Comparison of ENCODE assay signal across 12 cellular contexts in the genomic region with DNA sequence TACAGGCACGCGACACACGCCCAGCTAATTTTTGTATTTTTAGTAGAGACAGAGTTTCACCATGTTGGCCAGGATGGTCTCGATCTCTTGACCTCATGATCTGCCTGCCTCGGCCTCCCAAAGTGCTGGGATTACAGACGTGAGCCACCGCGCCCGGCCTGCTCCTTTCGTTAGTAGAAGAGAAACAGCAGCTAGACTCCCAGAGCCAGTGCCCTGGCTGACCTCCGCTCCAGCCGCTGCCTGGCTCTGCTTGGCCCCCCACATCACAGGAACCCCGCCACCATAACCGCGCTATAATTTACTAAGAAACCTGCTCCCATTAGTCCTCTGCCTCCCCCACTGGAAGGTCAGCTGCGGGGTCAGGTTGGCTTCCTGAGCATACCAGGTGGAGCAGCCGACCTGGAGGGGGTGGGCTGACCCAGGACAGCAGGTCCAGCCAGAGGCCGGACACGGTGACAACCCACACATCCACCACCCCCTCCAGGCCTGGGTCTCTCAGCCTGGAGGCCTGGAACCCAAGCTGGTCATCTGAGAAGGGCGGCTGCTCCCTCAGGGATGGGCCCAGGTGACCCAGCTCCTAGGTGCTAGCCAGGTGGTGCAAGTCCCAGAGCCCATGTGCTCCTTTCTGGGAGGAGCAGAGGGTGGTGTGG. TPM values are rescaled to one million over a fixed set of nuclear protein-coding genes. Genes with fewer than 3 reads are reported as not detected.
DNase-seq lines count a peak whose midpoint lies in the region; ATAC-seq, FAIRE-seq and TF ChIP-seq lines count a peak whose summit lies in the region.
"Had no signal": no experiment of that assay in that cellular context is flagged by ENCODE, and none has a peak within 500 bp of the region (broad histone marks: within the 10 kb centered on the region; RNA-seq: fewer than 3 reads in every experiment).

No MANE protein-coding gene starts in this region.

- no peak overlapping the region for H2AFZ ChIP-seq in HepG2 (ENCODE audit: low read length)

- peaks cover 31 to 50% of the 10 kb centered on the region in 2 experiments for H3K36me3 ChIP-seq in HepG2 (replicated peaks in 1 of 2; ENCODE audit: control insufficient read depth in 1 of 2, insufficient read depth in 2 of 2, low read length in 2 of 2)
- H3K36me3 ChIP-seq in right lobe of liver = peaks cover 0 to 36% (median 15%) of the 10 kb centered on the region in 4 donors
- H3K36me3 ChIP-seq in rectal smooth muscle tissue (ENCODE audit: control insufficient read depth, insufficient read depth, low read length) = peaks cover 19% of the 10 kb centered on the region

- in situ Hi-C loops in HepG2 (cut with HindIII; ENCODE audit: extremely low pct_ligation_motif_present, low pct_unique_long_range_greater_than_20kb) = no loop called here

- no peaks in the 10 kb centered on the region for H3K27me3 ChIP-seq in HepG2 (ENCODE audit: control insufficient read depth in 1 of 2, insufficient read depth in 2 of 2, low read length in 2 of 2)
- no peaks in the 10 kb centered on the region for H3K27me3 ChIP-seq in right lobe of liver
- no peaks in the 10 kb centered on the region for H3K27me3 ChIP-seq in rectal smooth muscle tissue (ENCODE audit: control insufficient read depth, insufficient read depth, low read length)
- H3K27me3 ChIP-seq: upper lobe of left lung had no signal

- TF ChIP-seq RAD21 in HepG2 (CRISPR knock-in tag; IDR thresholded peaks at IDR 0.05) = no peak

- CTCF ChIA-PET in HepG2 (lab: Yijun Ruan, JAX; ENCODE audit: low intra/inter-chr PET ratio, low total read pairs) = interaction anchor here (0.7 to 1.9 kb wide), 2 partner anchors 40 to 246 kb away, joined by 3 to 8 read pairs; no protein-coding TSS in a partner anchor

- H3K9ac ChIP-seq in HepG2 (ENCODE audit: insufficient read depth, low read depth, low read length) = no peak overlapping the region
- H3K9ac ChIP-seq in rectal smooth muscle tissue (ENCODE audit: low read length) = no peak overlapping the region

- no peaks in the 10 kb centered on the region for H3K27me3 Mint-ChIP-seq in effector memory CD8-positive, alpha-beta T cell

- ATAC-seq in HepG2 = no peak
- no peak for ATAC-seq in right lobe of liver
- no peak for ATAC-seq in effector memory CD8-positive, alpha-beta T cell (replicated peaks)
- no peak for ATAC-seq in HG03108 (IDR thresholded peaks at IDR 0.05; ENCODE audit: unreplicated experiment)

- H3K4me3 ChIP-seq in HepG2 (replicated peaks in 1 of 3; ENCODE audit: insufficient read depth in 1 of 3, low read depth in 2 of 3, low read length in 3 of 3) (no peak overlapping the region), right lobe of liver (no peak overlapping the region), rectal smooth muscle tissue (ENCODE audit: low read length) (no peak overlapping the region)
- H3K4me3 ChIP-seq: upper lobe of left lung had no signal

- peak overlapping the region; percentile 60 to 78 for H3K27ac Mint-ChIP-seq in effector memory CD8-positive, alpha-beta T cell

- no peaks in the 10 kb centered on the region for H3K9me3 ChIP-seq in HepG2 (ENCODE audit: low read length)
- H3K9me3 ChIP-seq in right lobe of liver = no peaks in the 10 kb centered on the region
- H3K9me3 ChIP-seq: upper lobe of left lung had no signal

- no peak for TF ChIP-seq EP300 in HepG2 (IDR thresholded peaks at IDR 0.05; ENCODE audit: low read depth in 2 of 2, low read length in 2 of 2)
- TF ChIP-seq EP300 in HepG2 (CRISPR knock-in tag; IDR thresholded peaks at IDR 0.05; ENCODE audit: borderline replicate concordance) = no peak

- H3K4me1 ChIP-seq in HepG2 (ENCODE audit: insufficient read depth, low read length) = no peaks in the 10 kb centered on the region; the same call in 1 of the 2 replicates
- peaks cover 0 to 27% (median 0%) of the 10 kb centered on the region in 4 donors for H3K4me1 ChIP-seq in right lobe of liver
- H3K4me1 ChIP-seq in rectal smooth muscle tissue (ENCODE audit: control insufficient read depth, insufficient read depth, low read length) = peaks cover 9% of the 10 kb centered on the region

- POLR2A ChIA-PET in HepG2 (lab: Yijun Ruan, JAX) = interaction anchor here (0.6 to 4.5 kb wide), 2 partner anchors 21 to 222 kb away, joined by 3 to 20 read pairs; no protein-coding TSS in a partner anchor

- 99% methylated on average over 8 of the region's 20 CpGs for WGBS in HepG2 (ENCODE audit: low lambda C conversion rate)
- WGBS in right lobe of liver (ENCODE audit: insufficient coverage, low coverage, low lambda C conversion rate, missing lambda C conversion rate) = 77% methylated on average over 8 of the region's 20 CpGs

- intact Hi-C loops in HepG2 (cut with micrococcal nuclease; ENCODE audit: unreplicated experiment) = loop anchor here (5.0 kb wide), 1 partner anchor 470 kb away; no protein-coding TSS in a partner anchor
- intact Hi-C loops in right lobe of liver (cut with DNase I) = no loop called here

- BruUV-seq in HepG2 (replicated peaks; lab: Mats Ljungman, UMichigan) = no TSS peak

- no peak for FAIRE-seq in HepG2 (lab: Jason Lieb, UNC)

- TF ChIP-seq POLR2A in HepG2 (IDR thresholded peaks at IDR 0.05; ENCODE audit: insufficient read depth in 1 of 2, low read depth in 2 of 2, low read length in 2 of 2) = no peak; a peak in 1 of 4 replicates
- no peak for TF ChIP-seq POLR2A in right lobe of liver (IDR thresholded peaks at IDR 0.05)

- peaks cover 8 to 9% of the 10 kb centered on the region in 2 donors for H3K4me1 Mint-ChIP-seq in effector memory CD8-positive, alpha-beta T cell (ENCODE audit: low read depth in 2 of 2)

- no peak overlapping the region for H3K4me2 ChIP-seq in HepG2 (ENCODE audit: low read depth, low read length)

- H3K4me3 Mint-ChIP-seq in effector memory CD8-positive, alpha-beta T cell = no peak overlapping the region

- H3K27ac ChIP-seq in HepG2 (ENCODE audit: extremely low read length, insufficient read depth, low read length) = no peak overlapping the region
- H3K27ac ChIP-seq in right lobe of liver = no peak overlapping the region
- peak overlapping the region; percentile 71 for H3K27ac ChIP-seq in rectal smooth muscle tissue (ENCODE audit: low read depth, low read length)

- H3K9me3 Mint-ChIP-seq in effector memory CD8-positive, alpha-beta T cell = no peaks in the 10 kb centered on the region

- peaks cover 5% of the 10 kb centered on the region for H4K20me1 ChIP-seq in HepG2 (ENCODE audit: insufficient read depth, low read length)

- peaks cover 39% of the 10 kb centered on the region for H3K36me3 Mint-ChIP-seq in effector memory CD8-positive, alpha-beta T cell (ENCODE audit: insufficient read depth)

- TF ChIP-seq CTCF in HepG2 (CRISPR knock-in tag; IDR thresholded peaks at IDR 0.05) = no peak
- no peak for TF ChIP-seq CTCF in right lobe of liver (IDR thresholded peaks at IDR 0.05)

- DNase-seq in HepG2 (ENCODE audit: low spot score) (no peak), right lobe of liver (no peak), DMS79 (lab: John Stamatoyannopoulos, UW) (no peak), NCI-H146 treated with DMSO at 0.1 percent for 48 hours (lab: John Stamatoyannopoulos, UW; ENCODE audit: unreplicated experiment) (no peak), MV-4-11 (lab: John Stamatoyannopoulos, UW) (no peak)
- no peak for DNase-seq in effector memory CD8-positive, alpha-beta T cell
- DNase-seq: cortex of kidney, NCI-H1436 treated with DMSO at 0.1 percent for 48 hours, SIG-M5 had no signal

- H3K79me2 ChIP-seq in HepG2 (ENCODE audit: insufficient read depth, low read length) = no peaks in the 10 kb centered on the region

RNA-seq across cellular contexts. Expression of a gene that starts 7.5 kb away (rescaled TPM):
- total RNA-seq in HepG2 (2016; rRNA removed; fragmentation: Illumina TruSeq; extraction: Trizol) (47.4 and 64.1 TPM in 2 replicates), right lobe of liver (10 to 100 TPM; 17.1 to 22.6 (median 21.1) TPM)
- total RNA-seq in HepG2 (2016; cell fraction: cytosol; rRNA removed; fragmentation: Illumina TruSeq; extraction: Trizol; ENCODE audit: low read depth) = 6.4 and 8.7 TPM in 2 replicates
- 45.0 and 57.8 TPM in 2 replicates for total RNA-seq in HepG2 (2016; cell fraction: insoluble cytoplasmic fraction; rRNA removed; fragmentation: Illumina TruSeq; extraction: Trizol)
- 23.2 TPM in 2 replicates for total RNA-seq in HepG2 (2016; cell fraction: membrane; rRNA removed; fragmentation: Illumina TruSeq; extraction: Trizol)
- 32.4 and 36.4 TPM in 2 replicates for total RNA-seq in HepG2 (2016; cell fraction: nucleus; rRNA removed; fragmentation: Illumina TruSeq; extraction: Trizol)
- polyA plus RNA-seq in HepG2 (2011; rRNA removed) = 45.8 and 50.1 TPM in 2 replicates
- polyA plus RNA-seq in HepG2 (2011; cell fraction: cytosol; rRNA removed) = 28.7 TPM in 2 replicates
- polyA plus RNA-seq in HepG2 (2011; cell fraction: nucleus; rRNA removed) = 70.7 and 76.7 TPM in 2 replicates
- 62.0 and 63.4 TPM in 2 replicates for polyA plus RNA-seq in HepG2 (2012)
- polyA plus RNA-seq in HepG2 (2016; cell fraction: cytosol; fragmentation: Illumina TruSeq; extraction: Trizol; ENCODE audit: low read depth) = 5.1 and 6.4 TPM in 2 replicates
- polyA plus RNA-seq in HepG2 (2016; cell fraction: insoluble cytoplasmic fraction; fragmentation: Illumina TruSeq; extraction: Trizol; ENCODE audit: low read depth) = 59.1 and 66.7 TPM in 2 replicates
- 14.0 and 14.8 TPM in 2 replicates for polyA plus RNA-seq in HepG2 (2016; cell fraction: membrane; fragmentation: Illumina TruSeq; extraction: Trizol; ENCODE audit: low read depth)
- 53.9 and 54.2 TPM in 2 replicates for polyA plus RNA-seq in HepG2 (2016; cell fraction: nucleus; fragmentation: Illumina TruSeq; extraction: Trizol; ENCODE audit: insufficient read depth, low read depth)
- 46.1 and 58.4 TPM in 2 replicates for polyA minus RNA-seq in HepG2 (2011; rRNA and poly(A)+ RNA removed; ENCODE audit: low replicate concordance)
- 29.3 and 32.2 TPM in 2 replicates for polyA minus RNA-seq in HepG2 (2011; cell fraction: cytosol; rRNA and poly(A)+ RNA removed)
- polyA minus RNA-seq in HepG2 (2011; cell fraction: nucleus; rRNA and poly(A)+ RNA removed) = 33.0 and 36.7 TPM in 2 replicates

RNA-seq across cellular contexts. Expression of a gene that starts 18.2 kb away (rescaled TPM):
- total RNA-seq in HepG2 (2016; rRNA removed; fragmentation: Illumina TruSeq; extraction: Trizol) (0.97 TPM in 1 of 2 replicates, not detected in the other), right lobe of liver (under 1 TPM in 3 of 6 experiments, not detected in 3; 0.37 to 0.78 (median 0.68) TPM)
- 0.35 TPM in 1 of 2 replicates, not detected in the other for total RNA-seq in HepG2 (2016; cell fraction: cytosol; rRNA removed; fragmentation: Illumina TruSeq; extraction: Trizol; ENCODE audit: low read depth)
- total RNA-seq in HepG2 (2016; cell fraction: insoluble cytoplasmic fraction; rRNA removed; fragmentation: Illumina TruSeq; extraction: Trizol) = 0.58 TPM in 1 of 2 replicates, not detected in the other
- total RNA-seq in HepG2 (2016; cell fraction: membrane; rRNA removed; fragmentation: Illumina TruSeq; extraction: Trizol) = not detected in 2 replicates
- total RNA-seq in HepG2 (2016; cell fraction: nucleus; rRNA removed; fragmentation: Illumina TruSeq; extraction: Trizol) = 0.69 and 1.2 TPM in 2 replicates
- 0.40 and 0.50 TPM in 2 replicates for polyA plus RNA-seq in HepG2 (2011; rRNA removed)
- polyA plus RNA-seq in HepG2 (2011; cell fraction: cytosol; rRNA removed) = not detected in 2 replicates
- 0.40 and 1.1 TPM in 2 replicates for polyA plus RNA-seq in HepG2 (2011; cell fraction: nucleus; rRNA removed)
- 0.21 TPM in 1 of 2 replicates, not detected in the other for polyA plus RNA-seq in HepG2 (2012)
- polyA plus RNA-seq in HepG2 (2016; cell fraction: cytosol; fragmentation: Illumina TruSeq; extraction: Trizol; ENCODE audit: low read depth) = not detected in 2 replicates
- not detected in 2 replicates for polyA plus RNA-seq in HepG2 (2016; cell fraction: insoluble cytoplasmic fraction; fragmentation: Illumina TruSeq; extraction: Trizol; ENCODE audit: low read depth)
- polyA plus RNA-seq in HepG2 (2016; cell fraction: membrane; fragmentation: Illumina TruSeq; extraction: Trizol; ENCODE audit: low read depth) = not detected in 2 replicates
- polyA plus RNA-seq in HepG2 (2016; cell fraction: nucleus; fragmentation: Illumina TruSeq; extraction: Trizol; ENCODE audit: insufficient read depth, low read depth) = not detected in 2 replicates
- polyA minus RNA-seq in HepG2 (2011; rRNA and poly(A)+ RNA removed; ENCODE audit: low replicate concordance) = 2.1 and 4.3 TPM in 2 replicates
- not detected in 2 replicates for polyA minus RNA-seq in HepG2 (2011; cell fraction: cytosol; rRNA and poly(A)+ RNA removed)
- 3.9 and 6.5 TPM in 2 replicates for polyA minus RNA-seq in HepG2 (2011; cell fraction: nucleus; rRNA and poly(A)+ RNA removed)

RNA-seq across cellular contexts. Expression of a gene that starts 27.0 kb away (rescaled TPM):
- total RNA-seq in HepG2 (2016; rRNA removed; fragmentation: Illumina TruSeq; extraction: Trizol) = 31.5 and 32.4 TPM in 2 replicates
- total RNA-seq in HepG2 (2016; cell fraction: cytosol; rRNA removed; fragmentation: Illumina TruSeq; extraction: Trizol; ENCODE audit: low read depth) = 9.5 and 9.9 TPM in 2 replicates
- 27.7 and 33.5 TPM in 2 replicates for total RNA-seq in HepG2 (2016; cell fraction: insoluble cytoplasmic fraction; rRNA removed; fragmentation: Illumina TruSeq; extraction: Trizol)
- total RNA-seq in HepG2 (2016; cell fraction: membrane; rRNA removed; fragmentation: Illumina TruSeq; extraction: Trizol) = 19.2 and 24.7 TPM in 2 replicates
- total RNA-seq in HepG2 (2016; cell fraction: nucleus; rRNA removed; fragmentation: Illumina TruSeq; extraction: Trizol) = 26.9 and 30.5 TPM in 2 replicates
- 305 and 347 TPM in 2 replicates for polyA plus RNA-seq in HepG2 (2011; rRNA removed)
- polyA plus RNA-seq in HepG2 (2011; cell fraction: cytosol; rRNA removed) = 171 and 227 TPM in 2 replicates
- polyA plus RNA-seq in HepG2 (2011; cell fraction: nucleus; rRNA removed) = 180 and 209 TPM in 2 replicates
- 258 and 265 TPM in 2 replicates for polyA plus RNA-seq in HepG2 (2012)
- polyA plus RNA-seq in HepG2 (2016; cell fraction: cytosol; fragmentation: Illumina TruSeq; extraction: Trizol; ENCODE audit: low read depth) = 41.8 and 43.2 TPM in 2 replicates
- 103 and 141 TPM in 2 replicates for polyA plus RNA-seq in HepG2 (2016; cell fraction: insoluble cytoplasmic fraction; fragmentation: Illumina TruSeq; extraction: Trizol; ENCODE audit: low read depth)
- 69.2 and 69.5 TPM in 2 replicates for polyA plus RNA-seq in HepG2 (2016; cell fraction: membrane; fragmentation: Illumina TruSeq; extraction: Trizol; ENCODE audit: low read depth)
- 118 and 123 TPM in 2 replicates for polyA plus RNA-seq in HepG2 (2016; cell fraction: nucleus; fragmentation: Illumina TruSeq; extraction: Trizol; ENCODE audit: insufficient read depth, low read depth)
- 63.4 and 306 TPM in 2 replicates for polyA minus RNA-seq in HepG2 (2011; rRNA and poly(A)+ RNA removed; ENCODE audit: low replicate concordance)
- 173 and 208 TPM in 2 replicates for polyA minus RNA-seq in HepG2 (2011; cell fraction: cytosol; rRNA and poly(A)+ RNA removed)
- 50.5 and 63.4 TPM in 2 replicates for polyA minus RNA-seq in HepG2 (2011; cell fraction: nucleus; rRNA and poly(A)+ RNA removed)
- total RNA-seq in right lobe of liver = 100 to 1,000 TPM; 146 to 211 (median 170) TPM
